16 cellular contexts compared by ENCODE assay signal in genomic region chr2:172449916-172450550, GRCh38. TPM values are rescaled to one million over a fixed set of nuclear protein-coding genes. Genes with fewer than 3 reads are reported as not detected.
DNase-seq lines count a peak whose midpoint lies in the region; ATAC-seq and TF ChIP-seq lines count a peak whose summit lies in the region.
"Had no signal": no experiment of that assay in that cellular context is flagged by ENCODE, and none has a peak within 500 bp of the region (broad histone marks: within the 10 kb centered on the region; RNA-seq: fewer than 3 reads in every experiment).

No MANE protein-coding gene starts in this region.

- intact Hi-C loops in HCT116 (cut with micrococcal nuclease) = no loop called here

- H3K27ac Mint-ChIP-seq in CD4-positive, CD25-positive, alpha-beta regulatory T cell = peak overlapping the region in 2 of 3 donors; percentile 48 to 81
- peak overlapping the region; percentile 7 for H3K27ac Mint-ChIP-seq in activated CD8-positive, alpha-beta T cell treated with anti-CD3 and anti-CD28 coated beads, Interleukin-2, amount 10 ng/mL, durations not matched to agents 7 days and 5 days

- H3K4me1 Mint-ChIP-seq in CD4-positive, CD25-positive, alpha-beta regulatory T cell = peaks cover 24 to 82% (median 44%) of the 10 kb centered on the region in 4 donors
- peaks cover 41% of the 10 kb centered on the region for H3K4me1 Mint-ChIP-seq in activated CD8-positive, alpha-beta T cell treated with anti-CD3 and anti-CD28 coated beads, Interleukin-2, amount 10 ng/mL, durations not matched to agents 7 days and 5 days (ENCODE audit: low read depth)

- H3K27me3 Mint-ChIP-seq in CD4-positive, CD25-positive, alpha-beta regulatory T cell = no peaks in the 10 kb centered on the region
- no peaks in the 10 kb centered on the region for H3K27me3 Mint-ChIP-seq in activated CD8-positive, alpha-beta T cell treated with anti-CD3 and anti-CD28 coated beads, Interleukin-2, amount 10 ng/mL, durations not matched to agents 7 days and 5 days (ENCODE audit: low read depth)

- RAD21 ChIA-PET in HCT116 (lab: Charles Lee; ENCODE audit: low non-redundant PET in 1 of 2, low total read pairs in 2 of 2, uncharacterized antibody in 2 of 2, unreplicated experiment in 2 of 2) = interaction anchor here in 1 of 2 experiments (1.8 kb wide), 1 partner anchor 12 kb away, joined by 5 read pairs; no protein-coding TSS in a partner anchor

- H3K4me2 ChIP-seq in HCT116 (ENCODE audit: low read length) = peak overlapping the region; percentile 50

- H4K20me1 ChIP-seq in HCT116 (ENCODE audit: insufficient read depth) = no peaks in the 10 kb centered on the region

- peaks cover 4% of the 10 kb centered on the region for H3K36me3 ChIP-seq in CD4-positive, CD25-positive, alpha-beta regulatory T cell (ENCODE audit: control insufficient read depth, insufficient read depth, low read length)
- 0 out of 4 replicates have a peak, but pooled peaks cover 0 to 3% of the 10 kb centered on the region in 2 experiments for H3K36me3 ChIP-seq in HCT116 (ENCODE audit: control insufficient read depth in 1 of 2, insufficient read depth in 2 of 2, low read length in 2 of 2)
- H3K36me3 ChIP-seq: ascending aorta, left lung, thoracic aorta had no signal

- peaks cover 25% of the 10 kb centered on the region for H3K4me1 ChIP-seq in CD4-positive, CD25-positive, alpha-beta regulatory T cell (ENCODE audit: control insufficient read depth, insufficient read depth, low read length, poor library complexity, severe bottlenecking)
- H3K4me1 ChIP-seq in HCT116 (ENCODE audit: control insufficient read depth in 1 of 2, insufficient read depth in 2 of 2, low read length in 2 of 2) = peaks cover 49 to 87% of the 10 kb centered on the region in 2 experiments
- H3K4me1 ChIP-seq: ascending aorta had no signal

- CTCF ChIA-PET in HCT116 (lab: Charles Lee) = interaction anchor here (2.5 kb wide), 1 partner anchor 12 kb away, joined by 10 read pairs; no protein-coding TSS in a partner anchor
- CTCF ChIA-PET in activated CD8-positive, alpha-beta T cell treated with anti-CD3 and anti-CD28 coated beads, Interleukin-2, amount 10 ng/mL, durations not matched to agents 7 days and 5 days (lab: Charles Lee) = interaction anchor here (1.0 to 19.8 kb wide), 3 partner anchors 11 to 34 kb away, joined by 3 to 457 read pairs (median 79); partner anchors contain the start of gene ITGA6

- no peak for TF ChIP-seq RAD21 in HCT116 (IDR thresholded peaks at IDR 0.05; ENCODE audit: low read depth)

- no TSS peak for BruUV-seq in HCT116 (replicated peaks; lab: Mats Ljungman, UMichigan)

- H3K9ac ChIP-seq in HCT116 (ENCODE audit: low read length) = peak overlapping the region; percentile 30

- no peaks in the 10 kb centered on the region for H3K9me3 ChIP-seq in CD4-positive, CD25-positive, alpha-beta regulatory T cell (ENCODE audit: control insufficient read depth in 2 of 2, low read length in 2 of 2)
- no peaks in the 10 kb centered on the region for H3K9me3 ChIP-seq in HCT116 (ENCODE audit: control insufficient read depth in 1 of 2, insufficient read depth in 1 of 2, low read depth in 1 of 2, low read length in 2 of 2)
- H3K9me3 ChIP-seq: ascending aorta, left lung, thoracic aorta had no signal

- H3K4me3 ChIP-seq in CD4-positive, CD25-positive, alpha-beta regulatory T cell (ENCODE audit: low read depth, low read length) = no peak overlapping the region
- H3K4me3 ChIP-seq in HCT116 (replicated peaks in 1 of 2; ENCODE audit: low read depth in 1 of 2, low read length in 2 of 2) = peak overlapping the region in 1 of 2 experiments; percentile 4; a peak in 1 of 4 replicates
- H3K4me3 ChIP-seq: ascending aorta, left lung, thoracic aorta had no signal

- no peaks in the 10 kb centered on the region for H3K9me2 ChIP-seq in HCT116 (ENCODE audit: insufficient read depth)

- no peak for DNase-seq in CD4-positive, CD25-positive, alpha-beta regulatory T cell
- DNase-seq in HCT116 (ENCODE audit: low read depth, low spot score) (no peak), glomerular visceral epithelial cell (ENCODE audit: extremely low spot score) (peak; percentile 79), Ammon's horn (ENCODE audit: low spot score) (no peak), COLO829 (ENCODE audit: low spot score) (no peak)
- DNase-seq in activated CD8-positive, alpha-beta T cell treated with anti-CD3 and anti-CD28 coated beads, Interleukin-2, amount 10 ng/mL, durations not matched to agents 7 days and 5 days = no peak
- DNase-seq: activated CD8-positive, alpha-beta memory T cell treated with anti-CD3 and anti-CD28 coated beads, Interleukin-2, amount 50 U/mL, for 4 hours; dermis blood vessel endothelial cell; hippocampal formation; left lung; Right ventricle myocardium superior had no signal

- no peaks in the 10 kb centered on the region for H3K9me3 Mint-ChIP-seq in CD4-positive, CD25-positive, alpha-beta regulatory T cell
- no peaks in the 10 kb centered on the region for H3K9me3 Mint-ChIP-seq in activated CD8-positive, alpha-beta T cell treated with anti-CD3 and anti-CD28 coated beads, Interleukin-2, amount 10 ng/mL, durations not matched to agents 7 days and 5 days (ENCODE audit: insufficient read depth)

- H3K4me3 Mint-ChIP-seq in CD4-positive, CD25-positive, alpha-beta regulatory T cell = peak overlapping the region in 1 of 4 donors; percentile 14
- no peak overlapping the region for H3K4me3 Mint-ChIP-seq in activated CD8-positive, alpha-beta T cell treated with anti-CD3 and anti-CD28 coated beads, Interleukin-2, amount 10 ng/mL, durations not matched to agents 7 days and 5 days

- H3K27ac ChIP-seq in CD4-positive, CD25-positive, alpha-beta regulatory T cell (ENCODE audit: insufficient read depth, low read length, poor library complexity, severe bottlenecking) = no peak overlapping the region
- peak overlapping the region; percentile 40; the same call in 1 of the 2 replicates for H3K27ac ChIP-seq in HCT116 (ENCODE audit: low read depth, low read length)
- H3K27ac ChIP-seq: ascending aorta, C4-2B, left lung, thoracic aorta had no signal

- peaks cover 26% of the 10 kb centered on the region for H3K36me3 Mint-ChIP-seq in CD4-positive, CD25-positive, alpha-beta regulatory T cell
- H3K36me3 Mint-ChIP-seq in activated CD8-positive, alpha-beta T cell treated with anti-CD3 and anti-CD28 coated beads, Interleukin-2, amount 10 ng/mL, durations not matched to agents 7 days and 5 days (ENCODE audit: low read depth) = peaks cover 4% of the 10 kb centered on the region

- no peak overlapping the region for H2AFZ ChIP-seq in HCT116 (ENCODE audit: low read depth, low read length, poor library complexity, severe bottlenecking)

- H3K79me2 ChIP-seq in HCT116 (ENCODE audit: insufficient read depth, low read length) = peaks cover 93% of the 10 kb centered on the region

- POLR2A ChIA-PET in HCT116 (lab: Charles Lee) = interaction anchor here (1.3 to 1.5 kb wide), 2 partner anchors 8 to 19 kb away, joined by 3 to 4 read pairs; no protein-coding TSS in a partner anchor
- POLR2A ChIA-PET in activated CD8-positive, alpha-beta T cell treated with anti-CD3 and anti-CD28 coated beads, Interleukin-2, amount 10 ng/mL, durations not matched to agents 7 days and 5 days (lab: Charles Lee) = no interaction called here

- TF ChIP-seq POLR2A in HCT116 (IDR thresholded peaks at IDR 0.05; ENCODE audit: borderline replicate concordance, extremely low read depth, insufficient read depth, insufficient read length) = no peak

- no peak for TF ChIP-seq CTCF in HCT116 (IDR thresholded peaks at IDR 0.05 in 2 of 3, conservative IDR thresholded peaks at IDR 0.05 in 1 of 3; ENCODE audit: borderline replicate concordance in 1 of 3, insufficient read depth in 1 of 3, low read depth in 2 of 3, low read length in 2 of 3)

- H3K27me3 ChIP-seq in CD4-positive, CD25-positive, alpha-beta regulatory T cell (ENCODE audit: control insufficient read depth, insufficient read depth, low read length) = no peaks in the 10 kb centered on the region
- no peaks in the 10 kb centered on the region for H3K27me3 ChIP-seq in HCT116 (ENCODE audit: insufficient read depth, low read length)
- H3K27me3 ChIP-seq: ascending aorta, left lung had no signal

- ATAC-seq in CD4-positive, CD25-positive, alpha-beta regulatory T cell (ENCODE audit: low read depth in 2 of 2) = no peak
- peak; percentile 73 for ATAC-seq in HCT116
- ATAC-seq in activated CD8-positive, alpha-beta T cell treated with anti-CD3 and anti-CD28 coated beads, Interleukin-2, amount 10 ng/mL, durations not matched to agents 7 days and 5 days = peak; percentile 57
- ATAC-seq in HG03432 (IDR thresholded peaks at IDR 0.05; ENCODE audit: unreplicated experiment) = no peak
- no peak for ATAC-seq in GM21576 (IDR thresholded peaks at IDR 0.05; ENCODE audit: unreplicated experiment)
- ATAC-seq: left lung had no signal

TF ChIP-seq in HCT116, 20 proteins besides CTCF, POLR2A, EP300 and RAD21:
- TF ChIP-seq ZFX (IDR thresholded peaks at IDR 0.05) = no peak
- peak; percentile 49; the same call in 1 of the 2 replicates for TF ChIP-seq MAX (IDR thresholded peaks at IDR 0.05)
- peak; percentile 24; the same call in 1 of the 2 replicates for TF ChIP-seq JUND (IDR thresholded peaks at IDR 0.05)
- TF ChIP-seq FOSL1 (IDR thresholded peaks at IDR 0.05; ENCODE audit: low read depth) = peak; percentile 55
- no peak for TF ChIP-seq TCF7L2 (IDR thresholded peaks at IDR 0.05; ENCODE audit: borderline replicate concordance, extremely low read depth, insufficient read depth, insufficient read length)
- TF ChIP-seq EZH2phosphoT487 (IDR thresholded peaks at IDR 0.05; ENCODE audit: borderline replicate concordance) = no peak
- no peak for TF ChIP-seq CBX3 (IDR thresholded peaks at IDR 0.05; ENCODE audit: low read depth)
- TF ChIP-seq POLR2AphosphoS5 (IDR thresholded peaks at IDR 0.05; ENCODE audit: low read depth, low read length) = peak; percentile 33; the same call in 1 of the 2 replicates
- peak; percentile 36 for TF ChIP-seq SP1 (IDR thresholded peaks at IDR 0.05; ENCODE audit: low read depth)

RNA-seq across cellular contexts. Expression of gene ITGA6, which starts 22.6 kb away (rescaled TPM):
- total RNA-seq in CD4-positive, CD25-positive, alpha-beta regulatory T cell = 68.5 TPM
- 10 to 100 TPM; 39.2 to 59.4 (median 45.8) TPM for polyA plus RNA-seq in CD4-positive, CD25-positive, alpha-beta regulatory T cell
- total RNA-seq in HCT116 (2021; ENCODE audit: unreplicated experiment) = 93.1 TPM
- 40.2 and 46.0 TPM in 2 replicates for polyA plus RNA-seq in HCT116 (2012)
- 10 to 100 TPM; 14.6 to 15.0 TPM for total RNA-seq in activated CD8-positive, alpha-beta T cell treated with anti-CD3 and anti-CD28 coated beads, Interleukin-2, amount 10 ng/mL, durations not matched to agents 7 days and 5 days

Comparison
In these comparisons a context has a peak if more than half of its experiments do, and no peak if none do; other contexts are left out.
1. ATAC-seq: peak in HCT116 (single experiment) and activated CD8-positive, alpha-beta T cell treated with anti-CD3 and anti-CD28 coated beads, Interleukin-2, amount 10 ng/mL, durations not matched to agents 7 days and 5 days (single experiment); none in CD4-positive, CD25-positive, alpha-beta regulatory T cell (0 of 2), HG03432 (single experiment) and GM21576 (single experiment).